16 cellular contexts compared by ENCODE assay signal in genomic region chr3:60657972-60658371, GRCh38.
DNase-seq lines count a peak whose midpoint lies in the region; ATAC-seq, FAIRE-seq and TF ChIP-seq lines count a peak whose summit lies in the region.
"Had no signal": no experiment of that assay in that cellular context is flagged by ENCODE, and none has a peak within 500 bp of the region (broad histone marks: within the 10 kb centered on the region; RNA-seq: fewer than 3 reads in every experiment).

No MANE protein-coding gene starts in this region.

- H3K9me3 Mint-ChIP-seq in glutamatergic neuron (ENCODE audit: unreplicated experiment): no peaks in the 10 kb centered on the region

- DNase-seq in GM20000 (ENCODE audit: low spot score): peak; percentile 7
- no peak for DNase-seq in NCI-H2227 (lab: John Stamatoyannopoulos, UW; ENCODE audit: unreplicated experiment)
- no peak for DNase-seq in H54 (ENCODE audit: insufficient read length, low spot score)
- no peak for DNase-seq in glutamatergic neuron
- DNase-seq in NCI-H2171 treated with DMSO at 0.1 percent for 48 hours (lab: John Stamatoyannopoulos, UW): no peak
- DNase-seq: activated CD4-positive, CD25-positive, alpha-beta regulatory T cell; activated T-cell treated with anti-CD3 and anti-CD28 coated beads, Interleukin-2, amount 50 U/mL, for 24 hours; DMS79; left colon; NCI-H774; transverse colon had no signal

- FAIRE-seq in H54 (lab: Jason Lieb, UNC): no peak

- no peak for TF ChIP-seq POLR2A in H54 (IDR thresholded peaks at IDR 0.05; ENCODE audit: low read depth, low read length)

- peaks cover 8% of the 10 kb centered on the region for H3K36me3 Mint-ChIP-seq in glutamatergic neuron (ENCODE audit: unreplicated experiment)
- H3K36me3 Mint-ChIP-seq: natural killer cell treated with Interleukin-12 subunit alpha and Interleukin-12 subunit beta and Interleukin-15 and Interleukin-18, amount 100 ng/mL, for 72 hours had no signal

- H3K4me1 Mint-ChIP-seq in glutamatergic neuron (ENCODE audit: low read depth, unreplicated experiment): no peaks in the 10 kb centered on the region

- TF ChIP-seq CTCF in GM20000 (IDR thresholded peaks at IDR 0.05; ENCODE audit: extremely low read depth, missing control alignments) (no peak), glutamatergic neuron (IDR thresholded peaks at IDR 0.05; ENCODE audit: partially characterized antibody, unreplicated experiment) (no peak)

- no peak overlapping the region for H3K4me3 Mint-ChIP-seq in glutamatergic neuron (ENCODE audit: unreplicated experiment)
- H3K4me3 Mint-ChIP-seq: activated T-cell treated with anti-CD3 and anti-CD28 coated beads, Interleukin-2, amount 50 U/mL, for 24 hours; natural killer cell treated with Interleukin-12 subunit alpha and Interleukin-12 subunit beta and Interleukin-15 and Interleukin-18, amount 100 ng/mL, for 72 hours had no signal

- peaks cover under 1% of the 10 kb centered on the region for H3K27me3 Mint-ChIP-seq in glutamatergic neuron (ENCODE audit: unreplicated experiment)
- H3K27me3 Mint-ChIP-seq: activated T-cell treated with anti-CD3 and anti-CD28 coated beads, Interleukin-2, amount 50 U/mL, for 24 hours; natural killer cell treated with Interleukin-12 subunit alpha and Interleukin-12 subunit beta and Interleukin-15 and Interleukin-18, amount 100 ng/mL, for 72 hours had no signal

- ATAC-seq in GM18502 (IDR thresholded peaks at IDR 0.05; ENCODE audit: poor library complexity, unreplicated experiment) (peak; percentile 94), HG02884 (IDR thresholded peaks at IDR 0.05; ENCODE audit: unreplicated experiment) (peak; percentile 94), HG03469 (IDR thresholded peaks at IDR 0.05; ENCODE audit: unreplicated experiment) (peak; percentile 97)
- ATAC-seq: gastroesophageal sphincter; left colon; natural killer cell treated with Interleukin-12 subunit alpha and Interleukin-12 subunit beta and Interleukin-15 and Interleukin-18, amount 100 ng/mL, for 72 hours had no signal

- H3K27ac Mint-ChIP-seq in glutamatergic neuron (ENCODE audit: unreplicated experiment): no peak overlapping the region
- H3K27ac Mint-ChIP-seq: activated T-cell treated with anti-CD3 and anti-CD28 coated beads, Interleukin-2, amount 50 U/mL, for 24 hours; natural killer cell treated with Interleukin-12 subunit alpha and Interleukin-12 subunit beta and Interleukin-15 and Interleukin-18, amount 100 ng/mL, for 72 hours had no signal
